1 cellular context compared by ENCODE assay signal in the genomic region with DNA sequence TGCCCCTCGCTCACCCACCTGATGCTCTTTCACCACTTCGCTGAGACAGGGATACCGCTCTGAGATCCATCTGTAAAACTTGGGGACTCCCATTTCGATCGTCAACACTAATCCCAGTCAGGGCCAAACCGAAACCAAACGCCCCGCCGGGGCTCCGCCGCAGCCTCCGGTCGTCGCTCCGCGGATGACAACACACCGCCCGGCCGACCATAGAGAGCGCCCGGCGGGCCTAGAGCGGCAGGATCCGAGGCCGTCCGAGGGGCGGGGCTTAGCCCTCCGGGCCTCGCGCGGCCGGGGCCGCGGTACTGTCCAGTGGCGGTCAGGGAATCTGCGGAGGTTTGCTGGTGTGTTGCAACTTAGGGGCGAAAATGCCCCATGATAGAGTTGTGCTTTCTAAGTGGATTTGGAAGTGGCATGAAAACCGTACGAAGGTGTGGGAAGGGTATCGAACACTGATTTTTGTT.
TF ChIP-seq lines count a peak whose summit lies in the region.

A gene with protein sequence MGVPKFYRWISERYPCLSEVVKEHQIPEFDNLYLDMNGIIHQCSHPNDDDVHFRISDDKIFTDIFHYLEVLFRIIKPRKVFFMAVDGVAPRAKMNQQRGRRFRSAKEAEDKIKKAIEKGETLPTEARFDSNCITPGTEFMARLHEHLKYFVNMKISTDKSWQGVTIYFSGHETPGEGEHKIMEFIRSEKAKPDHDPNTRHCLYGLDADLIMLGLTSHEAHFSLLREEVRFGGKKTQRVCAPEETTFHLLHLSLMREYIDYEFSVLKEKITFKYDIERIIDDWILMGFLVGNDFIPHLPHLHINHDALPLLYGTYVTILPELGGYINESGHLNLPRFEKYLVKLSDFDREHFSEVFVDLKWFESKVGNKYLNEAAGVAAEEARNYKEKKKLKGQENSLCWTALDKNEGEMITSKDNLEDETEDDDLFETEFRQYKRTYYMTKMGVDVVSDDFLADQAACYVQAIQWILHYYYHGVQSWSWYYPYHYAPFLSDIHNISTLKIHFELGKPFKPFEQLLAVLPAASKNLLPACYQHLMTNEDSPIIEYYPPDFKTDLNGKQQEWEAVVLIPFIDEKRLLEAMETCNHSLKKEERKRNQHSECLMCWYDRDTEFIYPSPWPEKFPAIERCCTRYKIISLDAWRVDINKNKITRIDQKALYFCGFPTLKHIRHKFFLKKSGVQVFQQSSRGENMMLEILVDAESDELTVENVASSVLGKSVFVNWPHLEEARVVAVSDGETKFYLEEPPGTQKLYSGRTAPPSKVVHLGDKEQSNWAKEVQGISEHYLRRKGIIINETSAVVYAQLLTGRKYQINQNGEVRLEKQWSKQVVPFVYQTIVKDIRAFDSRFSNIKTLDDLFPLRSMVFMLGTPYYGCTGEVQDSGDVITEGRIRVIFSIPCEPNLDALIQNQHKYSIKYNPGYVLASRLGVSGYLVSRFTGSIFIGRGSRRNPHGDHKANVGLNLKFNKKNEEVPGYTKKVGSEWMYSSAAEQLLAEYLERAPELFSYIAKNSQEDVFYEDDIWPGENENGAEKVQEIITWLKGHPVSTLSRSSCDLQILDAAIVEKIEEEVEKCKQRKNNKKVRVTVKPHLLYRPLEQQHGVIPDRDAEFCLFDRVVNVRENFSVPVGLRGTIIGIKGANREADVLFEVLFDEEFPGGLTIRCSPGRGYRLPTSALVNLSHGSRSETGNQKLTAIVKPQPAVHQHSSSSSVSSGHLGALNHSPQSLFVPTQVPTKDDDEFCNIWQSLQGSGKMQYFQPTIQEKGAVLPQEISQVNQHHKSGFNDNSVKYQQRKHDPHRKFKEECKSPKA (N-terminal part only) (minus strand): TSS at position 186 of the 464 bp plus-strand sequence. CDS start 93 bp downstream, at position 93.

TF ChIP-seq in K562, 482 proteins besides CTCF, POLR2A, EP300 and RAD21 (continued from another document and continues in another):
- TF ChIP-seq, protein P1, sequence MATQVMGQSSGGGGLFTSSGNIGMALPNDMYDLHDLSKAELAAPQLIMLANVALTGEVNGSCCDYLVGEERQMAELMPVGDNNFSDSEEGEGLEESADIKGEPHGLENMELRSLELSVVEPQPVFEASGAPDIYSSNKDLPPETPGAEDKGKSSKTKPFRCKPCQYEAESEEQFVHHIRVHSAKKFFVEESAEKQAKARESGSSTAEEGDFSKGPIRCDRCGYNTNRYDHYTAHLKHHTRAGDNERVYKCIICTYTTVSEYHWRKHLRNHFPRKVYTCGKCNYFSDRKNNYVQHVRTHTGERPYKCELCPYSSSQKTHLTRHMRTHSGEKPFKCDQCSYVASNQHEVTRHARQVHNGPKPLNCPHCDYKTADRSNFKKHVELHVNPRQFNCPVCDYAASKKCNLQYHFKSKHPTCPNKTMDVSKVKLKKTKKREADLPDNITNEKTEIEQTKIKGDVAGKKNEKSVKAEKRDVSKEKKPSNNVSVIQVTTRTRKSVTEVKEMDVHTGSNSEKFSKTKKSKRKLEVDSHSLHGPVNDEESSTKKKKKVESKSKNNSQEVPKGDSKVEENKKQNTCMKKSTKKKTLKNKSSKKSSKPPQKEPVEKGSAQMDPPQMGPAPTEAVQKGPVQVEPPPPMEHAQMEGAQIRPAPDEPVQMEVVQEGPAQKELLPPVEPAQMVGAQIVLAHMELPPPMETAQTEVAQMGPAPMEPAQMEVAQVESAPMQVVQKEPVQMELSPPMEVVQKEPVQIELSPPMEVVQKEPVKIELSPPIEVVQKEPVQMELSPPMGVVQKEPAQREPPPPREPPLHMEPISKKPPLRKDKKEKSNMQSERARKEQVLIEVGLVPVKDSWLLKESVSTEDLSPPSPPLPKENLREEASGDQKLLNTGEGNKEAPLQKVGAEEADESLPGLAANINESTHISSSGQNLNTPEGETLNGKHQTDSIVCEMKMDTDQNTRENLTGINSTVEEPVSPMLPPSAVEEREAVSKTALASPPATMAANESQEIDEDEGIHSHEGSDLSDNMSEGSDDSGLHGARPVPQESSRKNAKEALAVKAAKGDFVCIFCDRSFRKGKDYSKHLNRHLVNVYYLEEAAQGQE (CRISPR knock-in tag; IDR thresholded peaks at IDR 0.05; ENCODE audit: low read depth), result no peak
- TF ChIP-seq SMC3 (conservative IDR thresholded peaks at IDR 0.05; ENCODE audit: insufficient read depth, low read depth, low read length), result no peak
- no peak for TF ChIP-seq NCOA2 (IDR thresholded peaks at IDR 0.05; ENCODE audit: partially characterized antibody in 2 of 2)
- peak; percentile 84 for TF ChIP-seq POLR2H (tag; IDR thresholded peaks at IDR 0.05; ENCODE audit: low read depth)
- TF ChIP-seq, protein P2, sequence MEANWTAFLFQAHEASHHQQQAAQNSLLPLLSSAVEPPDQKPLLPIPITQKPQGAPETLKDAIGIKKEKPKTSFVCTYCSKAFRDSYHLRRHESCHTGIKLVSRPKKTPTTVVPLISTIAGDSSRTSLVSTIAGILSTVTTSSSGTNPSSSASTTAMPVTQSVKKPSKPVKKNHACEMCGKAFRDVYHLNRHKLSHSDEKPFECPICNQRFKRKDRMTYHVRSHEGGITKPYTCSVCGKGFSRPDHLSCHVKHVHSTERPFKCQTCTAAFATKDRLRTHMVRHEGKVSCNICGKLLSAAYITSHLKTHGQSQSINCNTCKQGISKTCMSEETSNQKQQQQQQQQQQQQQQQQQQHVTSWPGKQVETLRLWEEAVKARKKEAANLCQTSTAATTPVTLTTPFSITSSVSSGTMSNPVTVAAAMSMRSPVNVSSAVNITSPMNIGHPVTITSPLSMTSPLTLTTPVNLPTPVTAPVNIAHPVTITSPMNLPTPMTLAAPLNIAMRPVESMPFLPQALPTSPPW (CRISPR knock-in tag; IDR thresholded peaks at IDR 0.05), result peak; percentile 70
- TF ChIP-seq TCFL5 (CRISPR knock-in tag; conservative IDR thresholded peaks at IDR 0.05), result no peak
- TF ChIP-seq POLR3A (IDR thresholded peaks at IDR 0.05; ENCODE audit: borderline replicate concordance, extremely low read depth, insufficient read depth, insufficient read length), result no peak
- TF ChIP-seq RUNX1 (IDR thresholded peaks at IDR 0.05; ENCODE audit: low read depth), result no peak
- peak; percentile 80; the same call in 1 of the 2 replicates for TF ChIP-seq NFRKB (IDR thresholded peaks at IDR 0.05; ENCODE audit: low read depth)
- TF ChIP-seq POLR2AphosphoS5 (IDR thresholded peaks at IDR 0.05; ENCODE audit: control insufficient read depth, insufficient read depth, low read depth, low read length), result peak; percentile 87
- TF ChIP-seq RBM25 (IDR thresholded peaks at IDR 0.05; ENCODE audit: low read depth, low read length, severe bottlenecking), result no peak
- TF ChIP-seq, protein P3, sequence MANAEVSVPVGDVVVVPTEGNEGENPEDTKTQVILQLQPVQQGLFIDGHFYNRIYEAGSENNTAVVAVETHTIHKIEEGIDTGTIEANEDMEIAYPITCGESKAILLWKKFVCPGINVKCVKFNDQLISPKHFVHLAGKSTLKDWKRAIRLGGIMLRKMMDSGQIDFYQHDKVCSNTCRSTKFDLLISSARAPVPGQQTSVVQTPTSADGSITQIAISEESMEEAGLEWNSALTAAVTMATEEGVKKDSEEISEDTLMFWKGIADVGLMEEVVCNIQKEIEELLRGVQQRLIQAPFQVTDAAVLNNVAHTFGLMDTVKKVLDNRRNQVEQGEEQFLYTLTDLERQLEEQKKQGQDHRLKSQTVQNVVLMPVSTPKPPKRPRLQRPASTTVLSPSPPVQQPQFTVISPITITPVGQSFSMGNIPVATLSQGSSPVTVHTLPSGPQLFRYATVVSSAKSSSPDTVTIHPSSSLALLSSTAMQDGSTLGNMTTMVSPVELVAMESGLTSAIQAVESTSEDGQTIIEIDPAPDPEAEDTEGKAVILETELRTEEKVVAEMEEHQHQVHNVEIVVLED (CRISPR knock-in tag; IDR thresholded peaks at IDR 0.05), result peak; percentile 56; the same call in 1 of the 2 replicates
- no peak for TF ChIP-seq ZNF347 (CRISPR knock-in tag; IDR thresholded peaks at IDR 0.05; ENCODE audit: low read depth)
- TF ChIP-seq, protein P4, sequence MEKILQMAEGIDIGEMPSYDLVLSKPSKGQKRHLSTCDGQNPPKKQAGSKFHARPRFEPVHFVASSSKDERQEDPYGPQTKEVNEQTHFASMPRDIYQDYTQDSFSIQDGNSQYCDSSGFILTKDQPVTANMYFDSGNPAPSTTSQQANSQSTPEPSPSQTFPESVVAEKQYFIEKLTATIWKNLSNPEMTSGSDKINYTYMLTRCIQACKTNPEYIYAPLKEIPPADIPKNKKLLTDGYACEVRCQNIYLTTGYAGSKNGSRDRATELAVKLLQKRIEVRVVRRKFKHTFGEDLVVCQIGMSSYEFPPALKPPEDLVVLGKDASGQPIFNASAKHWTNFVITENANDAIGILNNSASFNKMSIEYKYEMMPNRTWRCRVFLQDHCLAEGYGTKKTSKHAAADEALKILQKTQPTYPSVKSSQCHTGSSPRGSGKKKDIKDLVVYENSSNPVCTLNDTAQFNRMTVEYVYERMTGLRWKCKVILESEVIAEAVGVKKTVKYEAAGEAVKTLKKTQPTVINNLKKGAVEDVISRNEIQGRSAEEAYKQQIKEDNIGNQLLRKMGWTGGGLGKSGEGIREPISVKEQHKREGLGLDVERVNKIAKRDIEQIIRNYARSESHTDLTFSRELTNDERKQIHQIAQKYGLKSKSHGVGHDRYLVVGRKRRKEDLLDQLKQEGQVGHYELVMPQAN (IDR thresholded peaks at IDR 0.05; ENCODE audit: borderline replicate concordance), result peak; percentile 8; the same call in 1 of the 2 replicates
- TF ChIP-seq KDM4B (IDR thresholded peaks at IDR 0.05; ENCODE audit: borderline replicate concordance in 2 of 2, low read depth in 1 of 2), result no peak
- no peak; the same call in 1 of the 2 replicates for TF ChIP-seq TAF7 (tag; IDR thresholded peaks at IDR 0.05)
- TF ChIP-seq JUND (IDR thresholded peaks at IDR 0.05; ENCODE audit: borderline replicate concordance, low read depth, low read length), result peak; percentile 61; the same call in 1 of the 2 replicates
- TF ChIP-seq JUND (tag; IDR thresholded peaks at IDR 0.05; ENCODE audit: borderline replicate concordance, low read depth, low read length), result peak; percentile 37; the same call in 1 of the 3 replicates
- 0 out of 2 replicates have a peak, but pooled peaks have one; percentile 51 for TF ChIP-seq CBX1 (IDR thresholded peaks at IDR 0.05; ENCODE audit: low read depth)
- no peak for TF ChIP-seq MEF2D (tag; conservative IDR thresholded peaks at IDR 0.05; ENCODE audit: low read depth)
- TF ChIP-seq, protein P5, sequence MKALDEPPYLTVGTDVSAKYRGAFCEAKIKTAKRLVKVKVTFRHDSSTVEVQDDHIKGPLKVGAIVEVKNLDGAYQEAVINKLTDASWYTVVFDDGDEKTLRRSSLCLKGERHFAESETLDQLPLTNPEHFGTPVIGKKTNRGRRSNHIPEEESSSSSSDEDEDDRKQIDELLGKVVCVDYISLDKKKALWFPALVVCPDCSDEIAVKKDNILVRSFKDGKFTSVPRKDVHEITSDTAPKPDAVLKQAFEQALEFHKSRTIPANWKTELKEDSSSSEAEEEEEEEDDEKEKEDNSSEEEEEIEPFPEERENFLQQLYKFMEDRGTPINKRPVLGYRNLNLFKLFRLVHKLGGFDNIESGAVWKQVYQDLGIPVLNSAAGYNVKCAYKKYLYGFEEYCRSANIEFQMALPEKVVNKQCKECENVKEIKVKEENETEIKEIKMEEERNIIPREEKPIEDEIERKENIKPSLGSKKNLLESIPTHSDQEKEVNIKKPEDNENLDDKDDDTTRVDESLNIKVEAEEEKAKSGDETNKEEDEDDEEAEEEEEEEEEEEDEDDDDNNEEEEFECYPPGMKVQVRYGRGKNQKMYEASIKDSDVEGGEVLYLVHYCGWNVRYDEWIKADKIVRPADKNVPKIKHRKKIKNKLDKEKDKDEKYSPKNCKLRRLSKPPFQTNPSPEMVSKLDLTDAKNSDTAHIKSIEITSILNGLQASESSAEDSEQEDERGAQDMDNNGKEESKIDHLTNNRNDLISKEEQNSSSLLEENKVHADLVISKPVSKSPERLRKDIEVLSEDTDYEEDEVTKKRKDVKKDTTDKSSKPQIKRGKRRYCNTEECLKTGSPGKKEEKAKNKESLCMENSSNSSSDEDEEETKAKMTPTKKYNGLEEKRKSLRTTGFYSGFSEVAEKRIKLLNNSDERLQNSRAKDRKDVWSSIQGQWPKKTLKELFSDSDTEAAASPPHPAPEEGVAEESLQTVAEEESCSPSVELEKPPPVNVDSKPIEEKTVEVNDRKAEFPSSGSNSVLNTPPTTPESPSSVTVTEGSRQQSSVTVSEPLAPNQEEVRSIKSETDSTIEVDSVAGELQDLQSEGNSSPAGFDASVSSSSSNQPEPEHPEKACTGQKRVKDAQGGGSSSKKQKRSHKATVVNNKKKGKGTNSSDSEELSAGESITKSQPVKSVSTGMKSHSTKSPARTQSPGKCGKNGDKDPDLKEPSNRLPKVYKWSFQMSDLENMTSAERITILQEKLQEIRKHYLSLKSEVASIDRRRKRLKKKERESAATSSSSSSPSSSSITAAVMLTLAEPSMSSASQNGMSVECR (CRISPR knock-in tag; IDR thresholded peaks at IDR 0.05), result peak; percentile 55
- TF ChIP-seq, protein P6, sequence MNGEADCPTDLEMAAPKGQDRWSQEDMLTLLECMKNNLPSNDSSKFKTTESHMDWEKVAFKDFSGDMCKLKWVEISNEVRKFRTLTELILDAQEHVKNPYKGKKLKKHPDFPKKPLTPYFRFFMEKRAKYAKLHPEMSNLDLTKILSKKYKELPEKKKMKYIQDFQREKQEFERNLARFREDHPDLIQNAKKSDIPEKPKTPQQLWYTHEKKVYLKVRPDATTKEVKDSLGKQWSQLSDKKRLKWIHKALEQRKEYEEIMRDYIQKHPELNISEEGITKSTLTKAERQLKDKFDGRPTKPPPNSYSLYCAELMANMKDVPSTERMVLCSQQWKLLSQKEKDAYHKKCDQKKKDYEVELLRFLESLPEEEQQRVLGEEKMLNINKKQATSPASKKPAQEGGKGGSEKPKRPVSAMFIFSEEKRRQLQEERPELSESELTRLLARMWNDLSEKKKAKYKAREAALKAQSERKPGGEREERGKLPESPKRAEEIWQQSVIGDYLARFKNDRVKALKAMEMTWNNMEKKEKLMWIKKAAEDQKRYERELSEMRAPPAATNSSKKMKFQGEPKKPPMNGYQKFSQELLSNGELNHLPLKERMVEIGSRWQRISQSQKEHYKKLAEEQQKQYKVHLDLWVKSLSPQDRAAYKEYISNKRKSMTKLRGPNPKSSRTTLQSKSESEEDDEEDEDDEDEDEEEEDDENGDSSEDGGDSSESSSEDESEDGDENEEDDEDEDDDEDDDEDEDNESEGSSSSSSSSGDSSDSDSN (IDR thresholded peaks at IDR 0.05; ENCODE audit: borderline replicate concordance in 1 of 2, low read depth in 2 of 2, low read length in 2 of 2), result peak; percentile 86 to 90; a peak in 3 of 4 replicates
- TF ChIP-seq SNIP1 (IDR thresholded peaks at IDR 0.05; ENCODE audit: low read depth), result peak; percentile 74
- 0 out of 2 replicates have a peak, but pooled peaks have one; percentile 11 for TF ChIP-seq ELF2 (CRISPR knock-in tag; IDR thresholded peaks at IDR 0.05)
- TF ChIP-seq HSF4 (CRISPR knock-in tag; IDR thresholded peaks at IDR 0.05; ENCODE audit: borderline replicate concordance), result no peak
- no peak for TF ChIP-seq NFYB (IDR thresholded peaks at IDR 0.05; ENCODE audit: extremely low read depth, insufficient read length)
- TF ChIP-seq ZNF551 (CRISPR knock-in tag; IDR thresholded peaks at IDR 0.05), result no peak
- TF ChIP-seq, protein P7, sequence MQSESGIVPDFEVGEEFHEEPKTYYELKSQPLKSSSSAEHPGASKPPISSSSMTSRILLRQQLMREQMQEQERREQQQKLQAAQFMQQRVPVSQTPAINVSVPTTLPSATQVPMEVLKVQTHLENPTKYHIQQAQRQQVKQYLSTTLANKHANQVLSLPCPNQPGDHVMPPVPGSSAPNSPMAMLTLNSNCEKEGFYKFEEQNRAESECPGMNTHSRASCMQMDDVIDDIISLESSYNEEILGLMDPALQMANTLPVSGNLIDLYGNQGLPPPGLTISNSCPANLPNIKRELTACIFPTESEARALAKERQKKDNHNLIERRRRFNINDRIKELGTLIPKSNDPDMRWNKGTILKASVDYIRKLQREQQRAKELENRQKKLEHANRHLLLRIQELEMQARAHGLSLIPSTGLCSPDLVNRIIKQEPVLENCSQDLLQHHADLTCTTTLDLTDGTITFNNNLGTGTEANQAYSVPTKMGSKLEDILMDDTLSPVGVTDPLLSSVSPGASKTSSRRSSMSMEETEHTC (IDR thresholded peaks at IDR 0.05), result no peak
